20 cellular contexts compared by ENCODE assay signal in the genomic region with DNA sequence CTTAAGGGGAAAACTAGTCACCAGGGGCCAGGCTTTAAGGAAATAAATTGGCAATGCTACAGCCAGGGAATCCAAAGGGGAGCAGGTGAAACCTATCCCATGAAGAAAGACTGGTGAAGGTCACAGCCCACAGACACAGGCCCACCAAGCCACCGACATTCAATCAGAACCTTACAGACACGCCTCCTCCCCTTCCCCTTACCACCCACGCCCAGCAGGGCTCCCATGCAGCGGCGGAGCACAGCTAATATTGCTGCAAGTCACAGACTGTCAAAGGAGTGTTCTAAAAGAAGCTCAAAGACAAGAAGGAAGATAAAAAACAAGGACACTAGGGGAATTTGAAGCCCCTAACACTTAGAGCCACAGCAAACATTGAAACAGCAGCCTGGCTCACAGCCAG.
"Had no signal": no experiment of that assay in that cellular context is flagged by ENCODE, and none has a peak within 500 bp of the region (broad histone marks: within the 10 kb centered on the region; RNA-seq: fewer than 3 reads in every experiment).

No MANE protein-coding gene starts in this region.

- H3K4me3 ChIP-seq: esophagus muscularis mucosa, gastrocnemius medialis, pancreas, prostate gland, spleen, testis, tibial nerve had no signal

- ATAC-seq: gastrocnemius medialis; left colon; pancreas; sciatic nerve; stimulated activated memory B cell treated with anti-CD40 and anti-IgM and Interleukin-4, amounts not matched to agents 10 μg/mL and 1 μg/mL and 100 μg/mL, for 72 hours; stimulated activated naive CD8-positive, alpha-beta T cell treated with anti-CD3 and anti-CD28 coated beads, Interleukin-15, amount 100 ng/mL, for 72 hours had no signal

- H3K4me1 ChIP-seq: esophagus muscularis mucosa, gastrocnemius medialis, pancreas, prostate gland, testis, tibial nerve had no signal

- H3K4me3 Mint-ChIP-seq: naive B cell; nephron; stimulated activated memory B cell treated with anti-CD40 and anti-IgM and Interleukin-4, amounts not matched to agents 10 μg/mL and 1 μg/mL and 100 μg/mL, for 72 hours; stimulated activated naive CD8-positive, alpha-beta T cell treated with anti-CD3 and anti-CD28 coated beads, Interleukin-15, amount 100 ng/mL, for 72 hours had no signal

- H3K36me3 ChIP-seq: esophagus muscularis mucosa, gastrocnemius medialis, pancreas, prostate gland, spleen, tibial nerve had no signal

- H3K9me3 Mint-ChIP-seq: nephron; stimulated activated memory B cell treated with anti-CD40 and anti-IgM and Interleukin-4, amounts not matched to agents 10 μg/mL and 1 μg/mL and 100 μg/mL, for 72 hours; stimulated activated naive CD8-positive, alpha-beta T cell treated with anti-CD3 and anti-CD28 coated beads, Interleukin-15, amount 100 ng/mL, for 72 hours had no signal

- DNase-seq: effector memory CD4-positive, alpha-beta T cell; gastrocnemius medialis; left colon; mesendoderm; naive B cell; occipital lobe; pancreas; spleen; stimulated activated CD4-positive, alpha-beta T cell treated with anti-CD3 and anti-CD28 coated beads, Interleukin-15, amount 100 ng/mL, for 24 hours; stimulated activated CD4-positive, alpha-beta T cell treated with anti-CD3 and anti-CD28 coated beads, Interleukin-1b, Interleukin-23, amount 100 ng/mL, for 48 hours; stimulated activated CD4-positive, alpha-beta T cell treated with anti-CD3 and anti-CD28 coated beads, Interleukin-4, amount 100 ng/mL, for 24 hours; stimulated activated naive CD8-positive, alpha-beta T cell treated with anti-CD3 and anti-CD28 coated beads, Interleukin-15, amount 100 ng/mL, for 72 hours; testis had no signal

- H3K27ac Mint-ChIP-seq: naive B cell; nephron; stimulated activated memory B cell treated with anti-CD40 and anti-IgM and Interleukin-4, amounts not matched to agents 10 μg/mL and 1 μg/mL and 100 μg/mL, for 72 hours; stimulated activated naive CD8-positive, alpha-beta T cell treated with anti-CD3 and anti-CD28 coated beads, Interleukin-15, amount 100 ng/mL, for 72 hours had no signal

- H3K36me3 Mint-ChIP-seq: naive B cell had no signal

- H3K27me3 ChIP-seq: esophagus muscularis mucosa, gastrocnemius medialis, pancreas, spleen, testis, tibial nerve had no signal

- H3K4me1 Mint-ChIP-seq: naive B cell; nephron; stimulated activated memory B cell treated with anti-CD40 and anti-IgM and Interleukin-4, amounts not matched to agents 10 μg/mL and 1 μg/mL and 100 μg/mL, for 72 hours; stimulated activated naive CD8-positive, alpha-beta T cell treated with anti-CD3 and anti-CD28 coated beads, Interleukin-15, amount 100 ng/mL, for 72 hours had no signal

- H3K27ac ChIP-seq: epithelial cell of prostate, esophagus muscularis mucosa, gastrocnemius medialis, pancreas, prostate gland, spleen, testis, tibial nerve had no signal

- H3K27me3 Mint-ChIP-seq: stimulated activated memory B cell treated with anti-CD40 and anti-IgM and Interleukin-4, amounts not matched to agents 10 μg/mL and 1 μg/mL and 100 μg/mL, for 72 hours had no signal

- H3K9me3 ChIP-seq: gastrocnemius medialis, prostate gland, testis had no signal
